Comparison of ENCODE assay signal across 28 cellular contexts in genomic region chr19:5316138-5316537, GRCh38.
"Had no signal": no experiment of that assay in that cellular context is flagged by ENCODE, and none has a peak within 500 bp of the region (broad histone marks: within the 10 kb centered on the region; RNA-seq: fewer than 3 reads in every experiment).

No MANE protein-coding gene starts in this region.

- H3K36me3 ChIP-seq: colonic mucosa, esophagus muscularis mucosa, esophagus squamous epithelium, gastrocnemius medialis, gastroesophageal sphincter, heart left ventricle had no signal

- H3K4me3 ChIP-seq: colonic mucosa, coronary artery, dorsolateral prefrontal cortex, esophagus muscularis mucosa, esophagus squamous epithelium, gastrocnemius medialis, gastroesophageal sphincter, heart left ventricle had no signal

- H3K9me3 ChIP-seq: colonic mucosa, esophagus muscularis mucosa, esophagus squamous epithelium, gastrocnemius medialis, gastroesophageal sphincter, heart left ventricle had no signal

- H3K27ac ChIP-seq: colonic mucosa, coronary artery, dorsolateral prefrontal cortex, epithelial cell of prostate, esophagus muscularis mucosa, esophagus squamous epithelium, foreskin keratinocyte, gastrocnemius medialis, gastroesophageal sphincter, heart left ventricle had no signal

- ATAC-seq: effector memory CD8-positive, alpha-beta T cell; esophagus mucosa; foreskin keratinocyte; gastrocnemius medialis; gastroesophageal sphincter; heart left ventricle had no signal

- H3K4me1 ChIP-seq: colonic mucosa, esophagus squamous epithelium, foreskin keratinocyte, gastrocnemius medialis, gastroesophageal sphincter, heart left ventricle had no signal

- FAIRE-seq: colon, endometrium, endothelial cell of umbilical vein, frontal cortex had no signal

- H3K9me3 Mint-ChIP-seq: dendritic cell treated with granulocyte-macrophage colony-stimulating factor and Interleukin-4, amounts not matched to agents 40 ng/mL and 50 ng/mL, for 4 days; effector memory CD8-positive, alpha-beta T cell; endodermal cell had no signal

- H3K4me3 Mint-ChIP-seq: dendritic cell treated with granulocyte-macrophage colony-stimulating factor and Interleukin-4, amounts not matched to agents 40 ng/mL and 50 ng/mL, for 4 days; effector memory CD8-positive, alpha-beta T cell; endodermal cell had no signal

- H3K27ac Mint-ChIP-seq: dendritic cell treated with granulocyte-macrophage colony-stimulating factor and Interleukin-4, amounts not matched to agents 40 ng/mL and 50 ng/mL, for 4 days; effector memory CD8-positive, alpha-beta T cell; endodermal cell had no signal

- H3K4me1 Mint-ChIP-seq: endodermal cell had no signal

- DNase-seq: colonic mucosa; cortex of kidney; dermis blood vessel endothelial cell; dorsolateral prefrontal cortex; effector CD4-positive, alpha-beta T cell; effector CD8-positive, alpha-beta T cell; effector memory CD4-positive, alpha-beta T cell; effector memory CD8-positive, alpha-beta T cell; endodermal cell; erythroblast; esophagus squamous epithelium; foreskin fibroblast; foreskin keratinocyte; foreskin melanocyte; gastrocnemius medialis; glutamatergic neuron; head of caudate nucleus; heart left ventricle had no signal

- H3K27me3 ChIP-seq: colonic mucosa, dorsolateral prefrontal cortex, foreskin keratinocyte, gastrocnemius medialis, gastroesophageal sphincter had no signal
